ENCODE assay signal across 12 cellular contexts in the genomic region with DNA sequence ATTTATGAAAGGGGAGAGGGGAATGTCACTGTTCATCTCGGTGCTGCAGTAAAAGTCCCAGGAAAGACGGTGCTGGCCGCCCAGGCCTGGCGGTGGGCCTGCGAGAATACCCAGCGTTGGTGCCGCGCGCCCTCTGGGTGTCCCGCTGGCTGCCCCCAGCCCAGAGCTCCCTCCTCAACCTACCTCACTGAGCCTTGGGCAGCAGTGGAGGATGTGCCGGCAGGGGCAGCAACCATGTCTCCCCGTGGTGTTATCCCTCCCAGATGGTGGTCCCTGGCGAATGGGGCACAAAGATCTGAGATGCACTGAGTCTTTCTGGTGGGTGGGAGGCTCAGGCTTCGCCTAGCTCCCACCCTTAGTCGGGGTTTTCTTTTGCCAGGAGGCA. TPM values are rescaled to one million over a fixed set of nuclear protein-coding genes. Genes with fewer than 3 reads are reported as not detected.
DNase-seq lines count a peak whose midpoint lies in the region; ATAC-seq, FAIRE-seq and TF ChIP-seq lines count a peak whose summit lies in the region.
"Had no signal": no experiment of that assay in that cellular context is flagged by ENCODE, and none has a peak within 500 bp of the region (broad histone marks: within the 10 kb centered on the region; RNA-seq: fewer than 3 reads in every experiment).

No MANE protein-coding gene starts in this region.

- H3K4me2 ChIP-seq in keratinocyte (ENCODE audit: control insufficient read depth, extremely low read depth, insufficient read depth, low read depth, low read length) = peak overlapping the region; percentile 67

- peaks cover 2% of the 10 kb centered on the region for H3K36me3 Mint-ChIP-seq in T-helper 1 cell treated with Interleukin-12 subunit alpha and Interleukin-12 subunit beta and Interleukin-4 antibody, amounts not matched to agents 30 μg/mL and 1 μg/mL, for 36 hours (ENCODE audit: low read depth)
- no peaks in the 10 kb centered on the region for H3K36me3 Mint-ChIP-seq in activated CD4-positive, alpha-beta memory T cell treated with anti-CD3 and anti-CD28 coated beads for 36 hours
- H3K36me3 Mint-ChIP-seq in stimulated activated memory B cell treated with anti-CD40 and anti-IgM and Interleukin-4, amounts not matched to agents 10 μg/mL and 1 μg/mL and 100 μg/mL, for 72 hours = no peaks in the 10 kb centered on the region

- dilution Hi-C loops in keratinocyte (cut with MboI; ENCODE audit: extremely low pct_ligation_motif_present, low sequenced_read_pairs) = no loop called here

- FAIRE-seq in keratinocyte (lab: Jason Lieb, UNC) (no peak), HTR-8/SVneo (lab: Jason Lieb, UNC) (no peak)

- peaks cover 16% of the 10 kb centered on the region for H3K4me1 Mint-ChIP-seq in T-helper 1 cell treated with Interleukin-12 subunit alpha and Interleukin-12 subunit beta and Interleukin-4 antibody, amounts not matched to agents 30 μg/mL and 1 μg/mL, for 36 hours (ENCODE audit: low read depth)
- H3K4me1 Mint-ChIP-seq in activated CD4-positive, alpha-beta memory T cell treated with anti-CD3 and anti-CD28 coated beads for 36 hours (ENCODE audit: low read depth) = peaks cover 31% of the 10 kb centered on the region
- peaks cover 36% of the 10 kb centered on the region for H3K4me1 Mint-ChIP-seq in stimulated activated memory B cell treated with anti-CD40 and anti-IgM and Interleukin-4, amounts not matched to agents 10 μg/mL and 1 μg/mL and 100 μg/mL, for 72 hours

- H3K27ac Mint-ChIP-seq in T-helper 1 cell treated with Interleukin-12 subunit alpha and Interleukin-12 subunit beta and Interleukin-4 antibody, amounts not matched to agents 30 μg/mL and 1 μg/mL, for 36 hours = no peak overlapping the region
- H3K27ac Mint-ChIP-seq in activated CD4-positive, alpha-beta memory T cell treated with anti-CD3 and anti-CD28 coated beads for 36 hours = no peak overlapping the region
- H3K27ac Mint-ChIP-seq in stimulated activated memory B cell treated with anti-CD40 and anti-IgM and Interleukin-4, amounts not matched to agents 10 μg/mL and 1 μg/mL and 100 μg/mL, for 72 hours = no peak overlapping the region

- H3K27ac ChIP-seq in keratinocyte (ENCODE audit: control insufficient read depth, insufficient read depth, low read length) = no peak overlapping the region

- peaks cover 3% of the 10 kb centered on the region for H4K20me1 ChIP-seq in keratinocyte (ENCODE audit: control insufficient read depth, extremely low read depth, insufficient read depth, low read length)

- peaks cover 77% of the 10 kb centered on the region for H3K27me3 Mint-ChIP-seq in T-helper 1 cell treated with Interleukin-12 subunit alpha and Interleukin-12 subunit beta and Interleukin-4 antibody, amounts not matched to agents 30 μg/mL and 1 μg/mL, for 36 hours (ENCODE audit: low read depth)
- H3K27me3 Mint-ChIP-seq in activated CD4-positive, alpha-beta memory T cell treated with anti-CD3 and anti-CD28 coated beads for 36 hours = peaks cover 56% of the 10 kb centered on the region
- H3K27me3 Mint-ChIP-seq in stimulated activated memory B cell treated with anti-CD40 and anti-IgM and Interleukin-4, amounts not matched to agents 10 μg/mL and 1 μg/mL and 100 μg/mL, for 72 hours = peaks cover 61% of the 10 kb centered on the region

- no peak for TF ChIP-seq CTCF in keratinocyte (optimal IDR thresholded peaks at IDR 0.05 in 1 of 3, IDR thresholded peaks at IDR 0.05 in 1 of 3, conservative IDR thresholded peaks at IDR 0.05 in 1 of 3; ENCODE audit: extremely low read depth in 1 of 3, insufficient read depth in 2 of 3, low read length in 3 of 3)

- DNase-seq in T-helper 1 cell (no peak), keratinocyte (ENCODE audit: low read depth, low spot score) (no peak), HK-2 (ENCODE audit: unreplicated experiment) (no peak), NCI-H2081 treated with DMSO at 0.1 percent for 48 hours (lab: John Stamatoyannopoulos, UW) (no peak), HTR-8/SVneo (ENCODE audit: insufficient read length, low spot score) (no peak)
- no peak for DNase-seq in activated CD4-positive, alpha-beta memory T cell treated with anti-CD3 and anti-CD28 coated beads for 36 hours
- DNase-seq: NCI-H1092 treated with DMSO at 0.1 percent for 48 hours had no signal

- no peak overlapping the region for H2AFZ ChIP-seq in keratinocyte (ENCODE audit: control insufficient read depth, low read length)

- peak overlapping the region; percentile 90 for H3K4me3 Mint-ChIP-seq in T-helper 1 cell treated with Interleukin-12 subunit alpha and Interleukin-12 subunit beta and Interleukin-4 antibody, amounts not matched to agents 30 μg/mL and 1 μg/mL, for 36 hours
- H3K4me3 Mint-ChIP-seq in activated CD4-positive, alpha-beta memory T cell treated with anti-CD3 and anti-CD28 coated beads for 36 hours = peak overlapping the region; percentile 84
- H3K4me3 Mint-ChIP-seq in stimulated activated memory B cell treated with anti-CD40 and anti-IgM and Interleukin-4, amounts not matched to agents 10 μg/mL and 1 μg/mL and 100 μg/mL, for 72 hours = peak overlapping the region; percentile 85

- H3K27me3 ChIP-seq in keratinocyte (ENCODE audit: control insufficient read depth, extremely low read depth, insufficient read depth, low read length) = peaks cover 59% of the 10 kb centered on the region

- no peaks in the 10 kb centered on the region for H3K9me1 ChIP-seq in keratinocyte (ENCODE audit: control insufficient read depth, extremely low read depth, insufficient read depth, low read length)

- H3K36me3 ChIP-seq in keratinocyte (ENCODE audit: control insufficient read depth in 2 of 2, extremely low read depth in 1 of 2, insufficient read depth in 2 of 2, low read length in 2 of 2) = no peaks in the 10 kb centered on the region

- POLR2A ChIA-PET in activated CD4-positive, alpha-beta memory T cell treated with anti-CD3 and anti-CD28 coated beads for 36 hours (lab: Charles Lee) = interaction anchor here (1.0 kb wide), 1 partner anchor 10 kb away, joined by 3 read pairs; a partner anchor contains a TSS

- peaks cover 9% of the 10 kb centered on the region for H3K4me1 ChIP-seq in keratinocyte (ENCODE audit: control insufficient read depth, extremely low read depth, insufficient read depth, low read length)

- CTCF ChIA-PET in activated CD4-positive, alpha-beta memory T cell treated with anti-CD3 and anti-CD28 coated beads for 36 hours (lab: Charles Lee) = interaction anchor here (0.6 to 4.2 kb wide), 4 partner anchors 20 to 63 kb away, joined by 3 to 31 read pairs (median 8); no protein-coding TSS in a partner anchor

- H3K9me3 ChIP-seq in keratinocyte (ENCODE audit: control insufficient read depth, low read depth, low read length) = no peaks in the 10 kb centered on the region

- no peaks in the 10 kb centered on the region for H3K9me3 Mint-ChIP-seq in T-helper 1 cell treated with Interleukin-12 subunit alpha and Interleukin-12 subunit beta and Interleukin-4 antibody, amounts not matched to agents 30 μg/mL and 1 μg/mL, for 36 hours
- H3K9me3 Mint-ChIP-seq in activated CD4-positive, alpha-beta memory T cell treated with anti-CD3 and anti-CD28 coated beads for 36 hours = no peaks in the 10 kb centered on the region
- H3K9me3 Mint-ChIP-seq in stimulated activated memory B cell treated with anti-CD40 and anti-IgM and Interleukin-4, amounts not matched to agents 10 μg/mL and 1 μg/mL and 100 μg/mL, for 72 hours = no peaks in the 10 kb centered on the region

- no peak for ATAC-seq in stimulated activated memory B cell treated with anti-CD40 and anti-IgM and Interleukin-4, amounts not matched to agents 10 μg/mL and 1 μg/mL and 100 μg/mL, for 72 hours

- H3K4me3 ChIP-seq in keratinocyte (ENCODE audit: control insufficient read depth in 2 of 3, extremely low read depth in 1 of 3, insufficient read depth in 2 of 3, low read depth in 1 of 3, low read length in 3 of 3) = peak overlapping the region in 1 of 3 experiments; percentile 22

- no peaks in the 10 kb centered on the region for H3K79me2 ChIP-seq in keratinocyte (ENCODE audit: control insufficient read depth, insufficient read depth, low read length)

- no peak overlapping the region for H3K9ac ChIP-seq in keratinocyte (ENCODE audit: control insufficient read depth, extremely low read depth, insufficient read depth, low read length)

- intact Hi-C loops in activated CD4-positive, alpha-beta memory T cell treated with anti-CD3 and anti-CD28 coated beads for 36 hours (cut with micrococcal nuclease) = loop anchor here (2.0 kb wide), 1 partner anchor 17 kb away; no protein-coding TSS in a partner anchor

RNA-seq across cellular contexts. Expression of a gene that starts 9.4 kb away (rescaled TPM):
- total RNA-seq in activated CD4-positive, alpha-beta memory T cell treated with anti-CD3 and anti-CD28 coated beads for 36 hours = not detected
- not detected in 3 replicates for polyA plus RNA-seq in keratinocyte
- polyA plus RNA-seq in keratinocyte (2011; ENCODE audit: low read depth) = not detected
- not detected in 2 replicates for polyA plus RNA-seq in keratinocyte (2011; cell fraction: cytosol; rRNA removed)
- polyA plus RNA-seq in keratinocyte (2011; cell fraction: nucleus; rRNA removed) = not detected in 2 replicates
- not detected in 2 replicates for polyA plus RNA-seq in keratinocyte (2012; ENCODE audit: low replicate concordance)
- not detected in 3 replicates for polyA minus RNA-seq in keratinocyte
- polyA minus RNA-seq in keratinocyte (2011; cell fraction: cytosol; rRNA and poly(A)+ RNA removed) = not detected
- polyA minus RNA-seq in keratinocyte (2011; cell fraction: nucleus; rRNA and poly(A)+ RNA removed) = not detected in 2 replicates
- total RNA-seq: A172, RPMI7951, temporal lobe had no signal

RNA-seq across cellular contexts. Expression of a gene that starts 59.9 kb away (rescaled TPM):
- 1 to 10 TPM in 1 of 2 experiments, under 1 TPM in 1; 0.58 to 1.3 TPM for total RNA-seq in activated CD4-positive, alpha-beta memory T cell treated with anti-CD3 and anti-CD28 coated beads for 36 hours
- 0.08 to 0.18 TPM (median 0.18 TPM) in 3 replicates for polyA plus RNA-seq in keratinocyte
- 0.40 TPM for polyA plus RNA-seq in keratinocyte (2011; ENCODE audit: low read depth)
- polyA plus RNA-seq in keratinocyte (2011; cell fraction: cytosol; rRNA removed) = 0.06 and 0.07 TPM in 2 replicates
- polyA plus RNA-seq in keratinocyte (2011; cell fraction: nucleus; rRNA removed) = 0.11 TPM in 1 of 2 replicates, not detected in the other
- polyA plus RNA-seq in keratinocyte (2012; ENCODE audit: low replicate concordance) = 0.18 and 0.72 TPM in 2 replicates
- polyA minus RNA-seq in keratinocyte = 0.36 to 0.38 TPM in 2 of 3 replicates, not detected in the other
- 0.96 TPM for polyA minus RNA-seq in keratinocyte (2011; cell fraction: cytosol; rRNA and poly(A)+ RNA removed)
- polyA minus RNA-seq in keratinocyte (2011; cell fraction: nucleus; rRNA and poly(A)+ RNA removed) = not detected in 2 replicates
